Comparison of ENCODE assay signal across 22 cellular contexts in the genomic region with DNA sequence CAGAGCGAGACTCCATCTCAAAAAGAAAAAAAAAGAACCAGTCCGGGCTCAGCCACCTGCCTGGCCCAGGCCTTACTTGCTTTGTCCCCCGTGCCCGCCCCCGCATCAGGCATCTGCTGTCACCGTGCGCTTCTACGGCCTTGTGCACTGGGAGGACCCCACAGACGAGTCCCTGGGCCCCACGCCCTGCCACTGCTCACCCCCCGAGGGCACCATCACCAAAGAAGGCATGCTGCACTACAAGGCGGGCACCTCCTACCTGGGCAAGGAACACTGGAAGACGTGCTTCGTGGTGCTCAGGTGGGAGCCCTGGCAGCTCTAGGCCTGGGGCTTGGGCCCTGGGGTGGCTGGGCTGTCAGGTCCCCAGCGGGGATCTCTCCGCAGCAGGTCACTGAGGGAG. TPM values are rescaled to one million over a fixed set of nuclear protein-coding genes. Genes with fewer than 3 reads are reported as not detected.
DNase-seq lines count a peak whose midpoint lies in the region; ATAC-seq, FAIRE-seq and TF ChIP-seq lines count a peak whose summit lies in the region.
"Had no signal": no experiment of that assay in that cellular context is flagged by ENCODE, and none has a peak within 500 bp of the region (broad histone marks: within the 10 kb centered on the region; RNA-seq: fewer than 3 reads in every experiment).

No MANE protein-coding gene starts in this region.

- BruUV-seq in HepG2 (replicated peaks; lab: Mats Ljungman, UMichigan) = no TSS peak

- WGBS in HepG2 (ENCODE audit: low lambda C conversion rate) = over 99% methylated on average over 10 of the region's 16 CpGs
- WGBS in right lobe of liver (ENCODE audit: insufficient coverage, low coverage, low lambda C conversion rate, missing lambda C conversion rate) = 96% methylated on average over 8 of the region's 16 CpGs

- DNase-seq in HepG2 (ENCODE audit: low spot score) = no peak
- DNase-seq in right lobe of liver = no peak
- peak; percentile 91 for DNase-seq in chondrocyte (ENCODE audit: low spot score)
- DNase-seq in gastrocnemius medialis = peak in 1 of 2 donors; percentile 11
- DNase-seq in DMS79 (lab: John Stamatoyannopoulos, UW) = no peak
- DNase-seq in HTR-8/SVneo (ENCODE audit: insufficient read length, low spot score) = no peak
- DNase-seq: AML-193; BE2C; CD4-positive, alpha-beta T cell; CD8-positive, alpha-beta memory T cell; DMS 273 treated with DMSO at 0.1 percent for 48 hours; DND-41; GOT3; HCEC 1CT had no signal

- no peak for ATAC-seq in HepG2
- no peak for ATAC-seq in right lobe of liver
- no peak for ATAC-seq in gastrocnemius medialis

- no peaks in the 10 kb centered on the region for H3K27me3 ChIP-seq in HepG2 (ENCODE audit: control insufficient read depth in 1 of 2, insufficient read depth in 2 of 2, low read length in 2 of 2)
- H3K27me3 ChIP-seq in right lobe of liver = no peaks in the 10 kb centered on the region
- H3K27me3 ChIP-seq in gastrocnemius medialis = no peaks in the 10 kb centered on the region
- H3K27me3 ChIP-seq: BE2C; BLaER1 treated with 17β-estradiol and CSF1 and Interleukin-3, amounts not matched to agents 10 nM and 100 nM had no signal

- no peaks in the 10 kb centered on the region for H3K9me3 ChIP-seq in HepG2 (ENCODE audit: low read length)
- H3K9me3 ChIP-seq in right lobe of liver = no peaks in the 10 kb centered on the region
- H3K9me3 ChIP-seq in gastrocnemius medialis = no peaks in the 10 kb centered on the region
- H3K9me3 ChIP-seq: BE2C; BLaER1 treated with 17β-estradiol and CSF1 and Interleukin-3, amounts not matched to agents 10 nM and 100 nM had no signal

- FAIRE-seq in HepG2 (lab: Jason Lieb, UNC) = no peak
- FAIRE-seq in HTR-8/SVneo (lab: Jason Lieb, UNC) = no peak
- FAIRE-seq: A204.1, D721Med, G401.6, GM12892, H54 had no signal

- peaks cover 25% of the 10 kb centered on the region for H3K36me3 Mint-ChIP-seq in chondrocyte (ENCODE audit: low read depth)

- intact Hi-C loops in HepG2 (cut with micrococcal nuclease; ENCODE audit: unreplicated experiment) (no loop called here), right lobe of liver (cut with DNase I) (loop anchor here (10.0 kb wide), 1 partner anchor 136 kb away; no protein-coding TSS in a partner anchor), gastrocnemius medialis (cut with DNase I; ENCODE audit: low total_unique reads) (no loop called here)

- in situ Hi-C loops in HepG2 (cut with HindIII; ENCODE audit: extremely low pct_ligation_motif_present, low pct_unique_long_range_greater_than_20kb) (no loop called here), gastrocnemius medialis (cut with MboI; ENCODE audit: low sequenced_read_pairs in 4 of 4) (loop anchor here in 2 of 4 donors (10.0 to 25.0 kb wide), 2 partner anchors 136 to 143 kb away; a partner anchor contains a TSS)

- CTCF ChIA-PET in HepG2 (lab: Yijun Ruan, JAX; ENCODE audit: low intra/inter-chr PET ratio, low total read pairs) = no interaction called here

- no peak for TF ChIP-seq RAD21 in HepG2 (CRISPR knock-in tag; IDR thresholded peaks at IDR 0.05)

- no peaks in the 10 kb centered on the region for H4K20me1 ChIP-seq in HepG2 (ENCODE audit: insufficient read depth, low read length)

- TF ChIP-seq CTCF in HepG2 (CRISPR knock-in tag; IDR thresholded peaks at IDR 0.05) (no peak), right lobe of liver (IDR thresholded peaks at IDR 0.05) (no peak), chondrocyte (IDR thresholded peaks at IDR 0.05) (no peak), gastrocnemius medialis (IDR thresholded peaks at IDR 0.05 in 4 of 5, conservative IDR thresholded peaks at IDR 0.05 in 1 of 5) (no peak)

- H3K4me3 ChIP-seq in HepG2 (replicated peaks in 1 of 3; ENCODE audit: insufficient read depth in 1 of 3, low read depth in 2 of 3, low read length in 3 of 3) (no peak overlapping the region), right lobe of liver (no peak overlapping the region), gastrocnemius medialis (no peak overlapping the region)
- H3K4me3 ChIP-seq: BLaER1 treated with 17β-estradiol and CSF1 and Interleukin-3, amounts not matched to agents 10 nM and 100 nM had no signal

- peaks cover 11% of the 10 kb centered on the region for H3K4me1 ChIP-seq in HepG2 (ENCODE audit: insufficient read depth, low read length)
- peaks cover 0 to 11% (median 5%) of the 10 kb centered on the region in 4 donors for H3K4me1 ChIP-seq in right lobe of liver
- H3K4me1 ChIP-seq in gastrocnemius medialis = peaks cover 23 to 33% of the 10 kb centered on the region in 2 donors
- H3K4me1 ChIP-seq: BE2C had no signal

- no peak overlapping the region for H2AFZ ChIP-seq in HepG2 (ENCODE audit: low read length)

- H3K9ac ChIP-seq in HepG2 (ENCODE audit: insufficient read depth, low read depth, low read length) = no peak overlapping the region
- H3K9ac ChIP-seq: BLaER1 treated with 17β-estradiol and CSF1 and Interleukin-3, amounts not matched to agents 10 nM and 100 nM had no signal

- no peaks in the 10 kb centered on the region for H3K4me1 Mint-ChIP-seq in chondrocyte (ENCODE audit: low read depth)
- H3K4me1 Mint-ChIP-seq: CD14-positive monocyte; CD8-positive, alpha-beta memory T cell had no signal

- H3K27ac ChIP-seq in HepG2 (ENCODE audit: extremely low read length, insufficient read depth, low read length) = no peak overlapping the region
- H3K27ac ChIP-seq in right lobe of liver = no peak overlapping the region
- peak overlapping the region; percentile 90 to 96 (median 94) for H3K27ac ChIP-seq in gastrocnemius medialis
- H3K27ac ChIP-seq: BLaER1 treated with 17β-estradiol and CSF1 and Interleukin-3, amounts not matched to agents 10 nM and 100 nM had no signal

- POLR2A ChIA-PET in HepG2 (lab: Yijun Ruan, JAX) = no interaction called here

- TF ChIP-seq POLR2A in HepG2 (IDR thresholded peaks at IDR 0.05; ENCODE audit: insufficient read depth in 1 of 2, low read depth in 2 of 2, low read length in 2 of 2) (no peak), right lobe of liver (IDR thresholded peaks at IDR 0.05) (no peak), gastrocnemius medialis (IDR thresholded peaks at IDR 0.05) (no peak)

- H3K27ac Mint-ChIP-seq in chondrocyte (ENCODE audit: unreplicated experiment) = no peak overlapping the region
- H3K27ac Mint-ChIP-seq: CD4-positive, alpha-beta T cell; CD8-positive, alpha-beta memory T cell had no signal

- TF ChIP-seq EP300 in HepG2 (IDR thresholded peaks at IDR 0.05; ENCODE audit: low read depth in 2 of 2, low read length in 2 of 2) (no peak), HepG2 (CRISPR knock-in tag; IDR thresholded peaks at IDR 0.05; ENCODE audit: borderline replicate concordance) (no peak)

- H3K4me3 Mint-ChIP-seq in chondrocyte (ENCODE audit: unreplicated experiment) = no peak overlapping the region
- H3K4me3 Mint-ChIP-seq: CD14-positive monocyte; CD4-positive, alpha-beta T cell had no signal

- no peaks in the 10 kb centered on the region for H3K79me2 ChIP-seq in HepG2 (ENCODE audit: insufficient read depth, low read length)

- no peaks in the 10 kb centered on the region for H3K9me3 Mint-ChIP-seq in chondrocyte (ENCODE audit: low read depth)
- H3K9me3 Mint-ChIP-seq: CD14-positive monocyte; CD4-positive, alpha-beta T cell; CD8-positive, alpha-beta memory T cell had no signal

- no peaks in the 10 kb centered on the region for H3K27me3 Mint-ChIP-seq in chondrocyte (ENCODE audit: low read depth)
- H3K27me3 Mint-ChIP-seq: CD4-positive, alpha-beta T cell; CD8-positive, alpha-beta memory T cell had no signal

- H3K36me3 ChIP-seq in HepG2 (replicated peaks in 1 of 2; ENCODE audit: control insufficient read depth in 1 of 2, insufficient read depth in 2 of 2, low read length in 2 of 2) (peaks cover 17 to 39% of the 10 kb centered on the region in 2 experiments; a peak in 4 of 5 replicates), right lobe of liver (peaks cover 3 to 81% (median 18%) of the 10 kb centered on the region in 4 donors), gastrocnemius medialis (peaks cover 0 to 94% of the 10 kb centered on the region in 2 donors)

- H3K4me2 ChIP-seq in HepG2 (ENCODE audit: low read depth, low read length) = no peak overlapping the region
- H3K4me2 ChIP-seq: BLaER1 treated with 17β-estradiol and CSF1 and Interleukin-3, amounts not matched to agents 10 nM and 100 nM had no signal

RNA-seq across cellular contexts. Expression of a gene that starts 5.6 kb away (rescaled TPM):
- total RNA-seq in HepG2 (2016; rRNA removed; fragmentation: Illumina TruSeq; extraction: Trizol) (0.13 TPM in 1 of 2 replicates, not detected in the other), right lobe of liver (10 to 100 TPM in 1 of 6 experiments, 1 to 10 TPM in 4, under 1 TPM in 1; 0.69 to 11.6 (median 3.2) TPM), chondrocyte (0.90 to 1.9 TPM (median 1.3 TPM) in 3 replicates), gastrocnemius medialis (10 to 100 TPM in 3 of 4 donors, 1 to 10 TPM in 1; 7.8 to 17.2 (median 13.8) TPM)
- total RNA-seq in HepG2 (2016; cell fraction: cytosol; rRNA removed; fragmentation: Illumina TruSeq; extraction: Trizol; ENCODE audit: low read depth) = not detected in 2 replicates
- total RNA-seq in HepG2 (2016; cell fraction: insoluble cytoplasmic fraction; rRNA removed; fragmentation: Illumina TruSeq; extraction: Trizol) = 0.13 and 0.15 TPM in 2 replicates
- 0.09 TPM in 1 of 2 replicates, not detected in the other for total RNA-seq in HepG2 (2016; cell fraction: membrane; rRNA removed; fragmentation: Illumina TruSeq; extraction: Trizol)
- 0.41 TPM in 1 of 2 replicates, not detected in the other for total RNA-seq in HepG2 (2016; cell fraction: nucleus; rRNA removed; fragmentation: Illumina TruSeq; extraction: Trizol)
- 0.18 TPM in 2 replicates for polyA plus RNA-seq in HepG2 (2011; rRNA removed)
- 0.12 and 0.16 TPM in 2 replicates for polyA plus RNA-seq in HepG2 (2011; cell fraction: cytosol; rRNA removed)
- polyA plus RNA-seq in HepG2 (2011; cell fraction: nucleus; rRNA removed) = 0.33 and 0.35 TPM in 2 replicates
- 0.07 TPM in 1 of 2 replicates, not detected in the other for polyA plus RNA-seq in HepG2 (2012)
- polyA plus RNA-seq in HepG2 (2016; cell fraction: cytosol; fragmentation: Illumina TruSeq; extraction: Trizol; ENCODE audit: low read depth) = not detected in 2 replicates
- polyA plus RNA-seq in HepG2 (2016; cell fraction: insoluble cytoplasmic fraction; fragmentation: Illumina TruSeq; extraction: Trizol; ENCODE audit: low read depth) = 0.10 TPM in 1 of 2 replicates, not detected in the other
- polyA plus RNA-seq in HepG2 (2016; cell fraction: membrane; fragmentation: Illumina TruSeq; extraction: Trizol; ENCODE audit: low read depth) = 0.08 TPM in 1 of 2 replicates, not detected in the other
- polyA plus RNA-seq in HepG2 (2016; cell fraction: nucleus; fragmentation: Illumina TruSeq; extraction: Trizol; ENCODE audit: insufficient read depth, low read depth) = 0.15 and 0.21 TPM in 2 replicates
- polyA minus RNA-seq in HepG2 (2011; rRNA and poly(A)+ RNA removed; ENCODE audit: low replicate concordance) = 0.04 and 0.42 TPM in 2 replicates
- not detected in 2 replicates for polyA minus RNA-seq in HepG2 (2011; cell fraction: cytosol; rRNA and poly(A)+ RNA removed)
- 0.12 TPM in 1 of 2 replicates, not detected in the other for polyA minus RNA-seq in HepG2 (2011; cell fraction: nucleus; rRNA and poly(A)+ RNA removed)

RNA-seq across cellular contexts. Expression of a gene that starts 11.9 kb away (rescaled TPM):
- total RNA-seq in HepG2 (2016; rRNA removed; fragmentation: Illumina TruSeq; extraction: Trizol) (0.29 and 0.97 TPM in 2 replicates), right lobe of liver (10 to 100 TPM; 15.8 to 33.5 (median 19.1) TPM), chondrocyte (not detected in 3 replicates), gastrocnemius medialis (under 1 TPM in 1 of 4 donors, not detected in 3; 0.33 TPM)
- 0.71 and 0.79 TPM in 2 replicates for total RNA-seq in HepG2 (2016; cell fraction: cytosol; rRNA removed; fragmentation: Illumina TruSeq; extraction: Trizol; ENCODE audit: low read depth)
- total RNA-seq in HepG2 (2016; cell fraction: insoluble cytoplasmic fraction; rRNA removed; fragmentation: Illumina TruSeq; extraction: Trizol) = 0.43 and 0.58 TPM in 2 replicates
- total RNA-seq in HepG2 (2016; cell fraction: membrane; rRNA removed; fragmentation: Illumina TruSeq; extraction: Trizol) = 0.43 and 0.45 TPM in 2 replicates
- total RNA-seq in HepG2 (2016; cell fraction: nucleus; rRNA removed; fragmentation: Illumina TruSeq; extraction: Trizol) = 0.41 and 0.75 TPM in 2 replicates
- polyA plus RNA-seq in HepG2 (2011; rRNA removed) = 0.24 and 0.40 TPM in 2 replicates
- 0.28 and 0.51 TPM in 2 replicates for polyA plus RNA-seq in HepG2 (2011; cell fraction: cytosol; rRNA removed)
- 0.58 and 0.85 TPM in 2 replicates for polyA plus RNA-seq in HepG2 (2011; cell fraction: nucleus; rRNA removed)
- 0.32 and 0.44 TPM in 2 replicates for polyA plus RNA-seq in HepG2 (2012)
- polyA plus RNA-seq in HepG2 (2016; cell fraction: cytosol; fragmentation: Illumina TruSeq; extraction: Trizol; ENCODE audit: low read depth) = 0.60 and 0.79 TPM in 2 replicates
- 0.37 and 0.50 TPM in 2 replicates for polyA plus RNA-seq in HepG2 (2016; cell fraction: insoluble cytoplasmic fraction; fragmentation: Illumina TruSeq; extraction: Trizol; ENCODE audit: low read depth)
- 0.64 and 0.87 TPM in 2 replicates for polyA plus RNA-seq in HepG2 (2016; cell fraction: membrane; fragmentation: Illumina TruSeq; extraction: Trizol; ENCODE audit: low read depth)
- 1.1 and 1.5 TPM in 2 replicates for polyA plus RNA-seq in HepG2 (2016; cell fraction: nucleus; fragmentation: Illumina TruSeq; extraction: Trizol; ENCODE audit: insufficient read depth, low read depth)
- 0.92 TPM in 1 of 2 replicates, not detected in the other for polyA minus RNA-seq in HepG2 (2011; rRNA and poly(A)+ RNA removed; ENCODE audit: low replicate concordance)
- 0.44 and 0.59 TPM in 2 replicates for polyA minus RNA-seq in HepG2 (2011; cell fraction: cytosol; rRNA and poly(A)+ RNA removed)
- polyA minus RNA-seq in HepG2 (2011; cell fraction: nucleus; rRNA and poly(A)+ RNA removed) = 0.62 TPM in 1 of 2 replicates, not detected in the other
- total RNA-seq: CD4-positive, alpha-beta T cell; CD8-positive, alpha-beta memory T cell had no signal
- polyA plus RNA-seq: AG04450; CD14-positive monocyte; CD8-positive, alpha-beta memory T cell had no signal

RNA-seq across cellular contexts. Expression of a gene that starts 28.2 kb away (rescaled TPM):
- total RNA-seq in HepG2 (2016; rRNA removed; fragmentation: Illumina TruSeq; extraction: Trizol) = 9.2 and 10.6 TPM in 2 replicates
- 2.3 and 2.6 TPM in 2 replicates for total RNA-seq in HepG2 (2016; cell fraction: cytosol; rRNA removed; fragmentation: Illumina TruSeq; extraction: Trizol; ENCODE audit: low read depth)
- 9.3 and 10.5 TPM in 2 replicates for total RNA-seq in HepG2 (2016; cell fraction: insoluble cytoplasmic fraction; rRNA removed; fragmentation: Illumina TruSeq; extraction: Trizol)
- 7.4 and 8.7 TPM in 2 replicates for total RNA-seq in HepG2 (2016; cell fraction: membrane; rRNA removed; fragmentation: Illumina TruSeq; extraction: Trizol)
- 4.4 and 5.9 TPM in 2 replicates for total RNA-seq in HepG2 (2016; cell fraction: nucleus; rRNA removed; fragmentation: Illumina TruSeq; extraction: Trizol)
- 23.0 and 24.6 TPM in 2 replicates for polyA plus RNA-seq in HepG2 (2011; rRNA removed)
- 15.7 and 22.9 TPM in 2 replicates for polyA plus RNA-seq in HepG2 (2011; cell fraction: cytosol; rRNA removed)
- 22.7 and 27.5 TPM in 2 replicates for polyA plus RNA-seq in HepG2 (2011; cell fraction: nucleus; rRNA removed)
- polyA plus RNA-seq in HepG2 (2012) = 2.8 and 7.8 TPM in 2 replicates
- polyA plus RNA-seq in HepG2 (2016; cell fraction: cytosol; fragmentation: Illumina TruSeq; extraction: Trizol; ENCODE audit: low read depth) = 2.9 and 3.0 TPM in 2 replicates
- polyA plus RNA-seq in HepG2 (2016; cell fraction: insoluble cytoplasmic fraction; fragmentation: Illumina TruSeq; extraction: Trizol; ENCODE audit: low read depth) = 10.8 and 11.3 TPM in 2 replicates
- 6.2 and 6.7 TPM in 2 replicates for polyA plus RNA-seq in HepG2 (2016; cell fraction: membrane; fragmentation: Illumina TruSeq; extraction: Trizol; ENCODE audit: low read depth)
- polyA plus RNA-seq in HepG2 (2016; cell fraction: nucleus; fragmentation: Illumina TruSeq; extraction: Trizol; ENCODE audit: insufficient read depth, low read depth) = 17.7 and 20.4 TPM in 2 replicates
- 2.2 and 24.8 TPM in 2 replicates for polyA minus RNA-seq in HepG2 (2011; rRNA and poly(A)+ RNA removed; ENCODE audit: low replicate concordance)
- polyA minus RNA-seq in HepG2 (2011; cell fraction: cytosol; rRNA and poly(A)+ RNA removed) = 12.1 and 12.4 TPM in 2 replicates
- polyA minus RNA-seq in HepG2 (2011; cell fraction: nucleus; rRNA and poly(A)+ RNA removed) = 8.8 and 10.0 TPM in 2 replicates
- 10 to 100 TPM in 1 of 6 experiments, 1 to 10 TPM in 5; 4.0 to 13.1 (median 6.0) TPM for total RNA-seq in right lobe of liver
- total RNA-seq in chondrocyte = 191 to 492 TPM (median 490 TPM) in 3 replicates
- 1 to 10 TPM; 1.4 to 3.9 (median 3.8) TPM for total RNA-seq in gastrocnemius medialis
- total RNA-seq: CD8-positive, alpha-beta memory T cell had no signal
- polyA plus RNA-seq: CD14-positive monocyte; CD8-positive, alpha-beta memory T cell had no signal

RNA-seq across cellular contexts. Expression of a gene that starts 46.3 kb away (rescaled TPM):
- total RNA-seq in HepG2 (2016; rRNA removed; fragmentation: Illumina TruSeq; extraction: Trizol) = 16.0 and 16.5 TPM in 2 replicates
- 8.1 TPM in 2 replicates for total RNA-seq in HepG2 (2016; cell fraction: cytosol; rRNA removed; fragmentation: Illumina TruSeq; extraction: Trizol; ENCODE audit: low read depth)
- 13.6 and 18.8 TPM in 2 replicates for total RNA-seq in HepG2 (2016; cell fraction: insoluble cytoplasmic fraction; rRNA removed; fragmentation: Illumina TruSeq; extraction: Trizol)
- total RNA-seq in HepG2 (2016; cell fraction: membrane; rRNA removed; fragmentation: Illumina TruSeq; extraction: Trizol) = 24.3 and 24.5 TPM in 2 replicates
- 11.3 and 15.4 TPM in 2 replicates for total RNA-seq in HepG2 (2016; cell fraction: nucleus; rRNA removed; fragmentation: Illumina TruSeq; extraction: Trizol)
- polyA plus RNA-seq in HepG2 (2011; rRNA removed) = 27.3 and 34.0 TPM in 2 replicates
- polyA plus RNA-seq in HepG2 (2011; cell fraction: cytosol; rRNA removed) = 18.9 and 29.3 TPM in 2 replicates
- 58.0 and 66.7 TPM in 2 replicates for polyA plus RNA-seq in HepG2 (2011; cell fraction: nucleus; rRNA removed)
- polyA plus RNA-seq in HepG2 (2012) = 15.7 and 19.3 TPM in 2 replicates
- polyA plus RNA-seq in HepG2 (2016; cell fraction: cytosol; fragmentation: Illumina TruSeq; extraction: Trizol; ENCODE audit: low read depth) = 8.8 and 9.4 TPM in 2 replicates
- 16.1 and 23.7 TPM in 2 replicates for polyA plus RNA-seq in HepG2 (2016; cell fraction: insoluble cytoplasmic fraction; fragmentation: Illumina TruSeq; extraction: Trizol; ENCODE audit: low read depth)
- 20.7 and 24.2 TPM in 2 replicates for polyA plus RNA-seq in HepG2 (2016; cell fraction: membrane; fragmentation: Illumina TruSeq; extraction: Trizol; ENCODE audit: low read depth)
- 32.6 and 36.7 TPM in 2 replicates for polyA plus RNA-seq in HepG2 (2016; cell fraction: nucleus; fragmentation: Illumina TruSeq; extraction: Trizol; ENCODE audit: insufficient read depth, low read depth)
- 51.5 and 64.7 TPM in 2 replicates for polyA minus RNA-seq in HepG2 (2011; rRNA and poly(A)+ RNA removed; ENCODE audit: low replicate concordance)
- 18.3 and 18.9 TPM in 2 replicates for polyA minus RNA-seq in HepG2 (2011; cell fraction: cytosol; rRNA and poly(A)+ RNA removed)
- 8.8 and 9.9 TPM in 2 replicates for polyA minus RNA-seq in HepG2 (2011; cell fraction: nucleus; rRNA and poly(A)+ RNA removed)
- 10 to 100 TPM; 15.6 to 27.9 (median 20.2) TPM for total RNA-seq in right lobe of liver
- 63.6 to 68.3 TPM (median 66.0 TPM) in 3 replicates for total RNA-seq in chondrocyte
- total RNA-seq in gastrocnemius medialis = 100 to 1,000 TPM in 3 of 4 donors, 10 to 100 TPM in 1; 86.7 to 170 (median 144) TPM

Comparison
In these comparisons a context has a peak if more than half of its experiments do, and no peak if none do; other contexts are left out.
1. RNA of a gene that starts 11.9 kb away (total RNA-seq): 15.8 to 33.5 TPM in right lobe of liver; 0.29 to 0.97 TPM in HepG2, 0.33 TPM in gastrocnemius medialis and not detected in chondrocyte; every median in the first group is over 4 times any median in the second.
2. intact Hi-C loops: an anchor here in right lobe of liver (10.0 kb wide); none called in HepG2 and gastrocnemius medialis.
3. H3K27ac ChIP-seq: peak in gastrocnemius medialis (4 of 4); none in HepG2 (single experiment) and right lobe of liver (0 of 3).
4. RNA of a gene that starts 28.2 kb away (total RNA-seq): 191 to 492 TPM in chondrocyte; 2.3 to 10.6 TPM in HepG2, 4.0 to 13.1 TPM in right lobe of liver and 1.4 to 3.9 TPM in gastrocnemius medialis; every median in the first group is over 10 times any median in the second.